ENCODE assay signal across 22 cellular contexts in the genomic region with DNA sequence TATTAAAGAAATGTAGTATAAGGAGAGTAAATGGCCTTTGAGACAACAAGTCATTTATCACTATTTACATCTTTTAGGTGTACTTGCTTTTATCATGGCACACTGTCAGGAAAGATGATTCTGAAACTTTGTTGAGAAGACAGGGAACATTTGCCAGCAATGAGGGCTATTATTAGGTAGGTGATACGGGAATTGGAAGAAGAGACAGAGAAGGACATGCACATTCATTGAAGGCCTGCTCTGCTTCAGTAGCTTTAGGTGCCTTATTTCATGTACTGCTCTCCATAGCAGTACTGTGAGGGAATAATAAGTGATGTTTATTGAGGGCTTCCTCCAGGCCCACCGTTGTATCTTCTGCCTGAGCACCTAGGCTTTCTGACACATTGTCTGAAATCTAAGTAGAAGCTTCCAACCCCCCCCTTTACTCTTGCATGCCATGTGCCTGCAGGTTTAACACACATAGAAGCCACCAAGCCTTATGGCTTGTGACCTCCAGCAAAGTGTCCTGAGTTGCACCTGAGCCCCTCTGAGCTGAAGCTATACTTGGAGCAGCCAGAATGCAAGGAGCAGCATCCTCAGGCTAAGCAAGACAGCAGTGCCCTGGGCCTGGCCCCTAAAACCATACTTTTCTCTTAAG.
DNase-seq lines count a peak whose midpoint lies in the region; ATAC-seq, FAIRE-seq and TF ChIP-seq lines count a peak whose summit lies in the region.
"Had no signal": no experiment of that assay in that cellular context is flagged by ENCODE, and none has a peak within 500 bp of the region (broad histone marks: within the 10 kb centered on the region; RNA-seq: fewer than 3 reads in every experiment).

No MANE protein-coding gene starts in this region.

- H3K36me3 ChIP-seq in H1 (ENCODE audit: control insufficient read depth in 2 of 4, insufficient read depth in 4 of 4, low read length in 3 of 4) (peaks cover 0 to 2% (median 0%) of the 10 kb centered on the region in 4 experiments; a peak in 1 of 8 replicates), left ventricle myocardium inferior (no peaks in the 10 kb centered on the region), gastrocnemius medialis (no peaks in the 10 kb centered on the region), mammary epithelial cell (ENCODE audit: insufficient read depth, low read length) (no peaks in the 10 kb centered on the region)

- H2BK20ac ChIP-seq in H1 (ENCODE audit: low read length), result no peak overlapping the region

- no peak for TF ChIP-seq CTCF in H1 (IDR thresholded peaks at IDR 0.05; ENCODE audit: control extremely low read depth in 1 of 3, insufficient read depth in 1 of 3, low read depth in 1 of 3, low read length in 3 of 3)
- no peak for TF ChIP-seq CTCF in left ventricle myocardium inferior (IDR thresholded peaks at IDR 0.05; ENCODE audit: borderline replicate concordance)
- no peak for TF ChIP-seq CTCF in gastrocnemius medialis (IDR thresholded peaks at IDR 0.05 in 4 of 5, conservative IDR thresholded peaks at IDR 0.05 in 1 of 5)
- TF ChIP-seq CTCF in mammary epithelial cell (conservative IDR thresholded peaks at IDR 0.05 in 1 of 2, IDR thresholded peaks at IDR 0.05 in 1 of 2; ENCODE audit: extremely low read depth in 1 of 2, insufficient read depth in 1 of 2, low read depth in 1 of 2, low read length in 2 of 2), result no peak

- H3K4me1 ChIP-seq in H1 (replicated peaks in 1 of 4; ENCODE audit: control insufficient read depth in 3 of 4, insufficient read depth in 4 of 4, low read length in 3 of 4) (no peaks in the 10 kb centered on the region), left ventricle myocardium inferior (peaks cover 12% of the 10 kb centered on the region), gastrocnemius medialis (peaks cover 0 to 13% of the 10 kb centered on the region in 2 donors), mammary epithelial cell (ENCODE audit: insufficient read depth, low read length) (no peaks in the 10 kb centered on the region)
- H3K4me1 ChIP-seq: A549 had no signal

- H2AFZ ChIP-seq in H1 (ENCODE audit: low read length) (no peak overlapping the region), mammary epithelial cell (ENCODE audit: low read depth, low read length) (no peak overlapping the region)
- H2AFZ ChIP-seq: GM23338 had no signal

- no peak overlapping the region for H3K27ac ChIP-seq in H1 (ENCODE audit: low read depth, low read length)
- H3K27ac ChIP-seq in left ventricle myocardium inferior (replicated peaks), result peak overlapping the region; percentile 35
- H3K27ac ChIP-seq in gastrocnemius medialis, result peak overlapping the region in 2 of 4 donors; percentile 47 to 56
- H3K27ac ChIP-seq in mammary epithelial cell (ENCODE audit: insufficient read depth, low read depth, low read length), result no peak overlapping the region
- H3K27ac ChIP-seq: 22Rv1, A549, C4-2B had no signal

- no peak overlapping the region for H3K4me3 Mint-ChIP-seq in activated CD4-positive, alpha-beta T cell treated with anti-CD3 and anti-CD28 coated beads, Interleukin-2, amount 10 ng/mL, durations not matched to agents 24 days and 14 days
- H3K4me3 Mint-ChIP-seq in activated CD8-positive, alpha-beta memory T cell treated with anti-CD3 and anti-CD28 coated beads, Interleukin-2, amount 10 ng/mL, durations not matched to agents 7 days and 5 days, result no peak overlapping the region
- H3K4me3 Mint-ChIP-seq: CD4-positive, alpha-beta T cell; GM23338; HFFc6 had no signal

- H3K23me2 ChIP-seq in H1 (ENCODE audit: low read depth, low read length), result no peaks in the 10 kb centered on the region

- no peak overlapping the region for H3K23ac ChIP-seq in H1 (ENCODE audit: insufficient read length)

- H3K27me3 ChIP-seq in H1 (replicated peaks in 1 of 4; ENCODE audit: control insufficient read depth in 3 of 4, extremely low read depth in 1 of 4, insufficient read depth in 3 of 4, low read length in 3 of 4) (no peaks in the 10 kb centered on the region), left ventricle myocardium inferior (ENCODE audit: low read depth) (no peaks in the 10 kb centered on the region), gastrocnemius medialis (no peaks in the 10 kb centered on the region), mammary epithelial cell (ENCODE audit: insufficient read depth, low read length) (peaks cover 1% of the 10 kb centered on the region)

- CTCF ChIA-PET in H1 (lab: Charles Lee; ENCODE audit: partially characterized antibody) (interaction anchor here (1.5 kb wide), 1 partner anchor 9 kb away, joined by 3 read pairs; no protein-coding TSS in a partner anchor), mammary epithelial cell (lab: Charles Lee; ENCODE audit: low non-redundant PET) (no interaction called here)
- CTCF ChIA-PET in activated CD8-positive, alpha-beta memory T cell treated with anti-CD3 and anti-CD28 coated beads, Interleukin-2, amount 10 ng/mL, durations not matched to agents 7 days and 5 days (lab: Charles Lee), result no interaction called here

- H3K14ac ChIP-seq in H1 (ENCODE audit: insufficient read length), result no peak overlapping the region

- H2BK5ac ChIP-seq in H1 (ENCODE audit: low read depth, low read length), result no peak overlapping the region; the same call in 1 of the 2 replicates

- TF ChIP-seq EP300 in H1 (IDR thresholded peaks at IDR 0.05; ENCODE audit: borderline replicate concordance in 1 of 2, low read depth in 2 of 2, low read length in 2 of 2), result no peak

- in situ Hi-C loops in gastrocnemius medialis (cut with MboI; ENCODE audit: low sequenced_read_pairs in 4 of 4) (no loop called here), mammary epithelial cell (cut with MboI; ENCODE audit: low sequenced_read_pairs in 2 of 2) (no loop called here)

- no peak overlapping the region for H2BK120ac ChIP-seq in H1 (replicated peaks; ENCODE audit: low read depth, low read length)

- H4K5ac ChIP-seq in H1 (ENCODE audit: insufficient read length, low read depth, low read length), result no peak overlapping the region

- peak; percentile 37 for DNase-seq in activated CD4-positive, alpha-beta T cell treated with anti-CD3 and anti-CD28 coated beads, Interleukin-2, amount 10 ng/mL, durations not matched to agents 24 days and 14 days
- no peak for DNase-seq in activated CD4-positive, alpha-beta T cell treated with anti-CD3 and anti-CD28 coated beads for 4 hours
- DNase-seq in H1 (ENCODE audit: low read depth in 1 of 2, low spot score in 2 of 2), result no peak
- DNase-seq in left ventricle myocardium inferior, result no peak
- DNase-seq in gastrocnemius medialis, result no peak
- DNase-seq in mammary epithelial cell, result no peak
- no peak for DNase-seq in stimulated activated naive CD4-positive, alpha-beta T cell (lab: John Stamatoyannopoulos, UW)
- no peak for DNase-seq in activated CD8-positive, alpha-beta memory T cell treated with anti-CD3 and anti-CD28 coated beads, Interleukin-2, amount 10 ng/mL, durations not matched to agents 7 days and 5 days
- DNase-seq: AML-193; CD4-positive, alpha-beta T cell; DMS153; DMS79; GDM1; H7; HFFc6 had no signal

- POLR2A ChIA-PET in H1 (lab: Charles Lee; ENCODE audit: partially characterized antibody), result no interaction called here

- no peak for TF ChIP-seq RAD21 in H1 (IDR thresholded peaks at IDR 0.05 in 1 of 2, conservative IDR thresholded peaks at IDR 0.05 in 1 of 2; ENCODE audit: low read depth in 2 of 2, low read length in 2 of 2)

- H3K9ac ChIP-seq in H1 (replicated peaks in 1 of 4; ENCODE audit: extremely low read depth in 1 of 4, low read depth in 3 of 4, low read length in 3 of 4) (no peak overlapping the region), mammary epithelial cell (ENCODE audit: insufficient read depth, low read length) (no peak overlapping the region)

- no peak overlapping the region for H3K18ac ChIP-seq in H1 (ENCODE audit: extremely low read depth, low read length)

- H3K9me3 Mint-ChIP-seq in activated CD4-positive, alpha-beta T cell treated with anti-CD3 and anti-CD28 coated beads, Interleukin-2, amount 10 ng/mL, durations not matched to agents 24 days and 14 days, result no peaks in the 10 kb centered on the region
- H3K9me3 Mint-ChIP-seq in activated CD8-positive, alpha-beta memory T cell treated with anti-CD3 and anti-CD28 coated beads, Interleukin-2, amount 10 ng/mL, durations not matched to agents 7 days and 5 days (ENCODE audit: low read depth), result no peaks in the 10 kb centered on the region
- H3K9me3 Mint-ChIP-seq: HFFc6 had no signal

- H4K20me1 ChIP-seq in H1 (replicated peaks in 1 of 2; ENCODE audit: control insufficient read depth in 1 of 2, insufficient read depth in 2 of 2, low read length in 2 of 2), result no peaks in the 10 kb centered on the region
- H4K20me1 ChIP-seq in mammary epithelial cell (ENCODE audit: insufficient read depth, low read length), result no peaks in the 10 kb centered on the region

- WGBS in H1 (ENCODE audit: extremely low coverage in 1 of 2, insufficient coverage in 1 of 2, insufficient read length in 1 of 2, insufficient replicate concordance in 2 of 2, low coverage in 1 of 2, low lambda C conversion rate in 2 of 2, missing lambda C conversion rate in 1 of 2), 2 experiments, result 91% methylated on average over 2 of the region's 2 CpGs; no CpG with 5 or more reads in 1 of the 2 experiments
- WGBS in mammary epithelial cell (ENCODE audit: low coverage, missing lambda C conversion rate), result 81% methylated on average over 2 of the region's 2 CpGs

- H3K79me1 ChIP-seq in H1 (ENCODE audit: low read depth, low read length), result no peaks in the 10 kb centered on the region

- H3K9me3 ChIP-seq in H1 (ENCODE audit: insufficient read depth in 2 of 2, low read depth in 1 of 2, low read length in 1 of 2) (peaks cover 8 to 9% of the 10 kb centered on the region in 2 experiments), left ventricle myocardium inferior (replicated peaks) (peaks cover 27% of the 10 kb centered on the region), gastrocnemius medialis (no peaks in the 10 kb centered on the region), mammary epithelial cell (replicated peaks; ENCODE audit: insufficient read depth, low read length) (no peaks in the 10 kb centered on the region)
- H3K9me3 ChIP-seq: A549 had no signal

- H2BK15ac ChIP-seq in H1 (ENCODE audit: low read length), result peak overlapping the region; percentile 18; the same call in 1 of the 2 replicates

- FAIRE-seq in H1 (lab: Jason Lieb, UNC), result no peak
- FAIRE-seq: A549, GM12892, HTR-8/SVneo had no signal

- TF ChIP-seq POLR2A in H1 (IDR thresholded peaks at IDR 0.05; ENCODE audit: control extremely low read depth in 1 of 2, low read depth in 2 of 2, low read length in 2 of 2), result no peak
- TF ChIP-seq POLR2A in gastrocnemius medialis (IDR thresholded peaks at IDR 0.05), result no peak

- H3K4ac ChIP-seq in H1 (replicated peaks; ENCODE audit: insufficient read length, low read depth, low read length), result no peak overlapping the region

- H3K27ac Mint-ChIP-seq in activated CD4-positive, alpha-beta T cell treated with anti-CD3 and anti-CD28 coated beads, Interleukin-2, amount 10 ng/mL, durations not matched to agents 24 days and 14 days, result no peak overlapping the region
- no peak overlapping the region for H3K27ac Mint-ChIP-seq in activated CD8-positive, alpha-beta memory T cell treated with anti-CD3 and anti-CD28 coated beads, Interleukin-2, amount 10 ng/mL, durations not matched to agents 7 days and 5 days
- H3K27ac Mint-ChIP-seq: CD4-positive, alpha-beta T cell; GM23338; HFFc6 had no signal

- no peak overlapping the region for H4K8ac ChIP-seq in H1 (ENCODE audit: extremely low read depth, insufficient read depth, low read length)

- ATAC-seq in gastrocnemius medialis, result peak; percentile 49 to 70
- ATAC-seq in activated CD8-positive, alpha-beta memory T cell treated with anti-CD3 and anti-CD28 coated beads, Interleukin-2, amount 10 ng/mL, durations not matched to agents 7 days and 5 days, result no peak
- ATAC-seq: A549, GM23338, HCT116 had no signal

- no TSS peak for BruUV-seq in mammary epithelial cell (replicated peaks; lab: Mats Ljungman, UMichigan)

- no peaks in the 10 kb centered on the region for H3K4me1 Mint-ChIP-seq in activated CD4-positive, alpha-beta T cell treated with anti-CD3 and anti-CD28 coated beads, Interleukin-2, amount 10 ng/mL, durations not matched to agents 24 days and 14 days
- H3K4me1 Mint-ChIP-seq in activated CD8-positive, alpha-beta memory T cell treated with anti-CD3 and anti-CD28 coated beads, Interleukin-2, amount 10 ng/mL, durations not matched to agents 7 days and 5 days, result no peaks in the 10 kb centered on the region
- H3K4me1 Mint-ChIP-seq: GM23338 had no signal

- dilution Hi-C loops in mammary epithelial cell (cut with HindIII; ENCODE audit: low sequenced_read_pairs), result no loop called here

- no peaks in the 10 kb centered on the region for H3K36me3 Mint-ChIP-seq in activated CD4-positive, alpha-beta T cell treated with anti-CD3 and anti-CD28 coated beads, Interleukin-2, amount 10 ng/mL, durations not matched to agents 24 days and 14 days (ENCODE audit: low read depth)
- H3K36me3 Mint-ChIP-seq in activated CD8-positive, alpha-beta memory T cell treated with anti-CD3 and anti-CD28 coated beads, Interleukin-2, amount 10 ng/mL, durations not matched to agents 7 days and 5 days, result peaks cover 1% of the 10 kb centered on the region

- no peak overlapping the region for H3K56ac ChIP-seq in H1 (replicated peaks; ENCODE audit: insufficient read length, low read depth, low read length)

- H3K4me3 ChIP-seq in H1 (ENCODE audit: extremely low read depth in 1 of 4, insufficient read depth in 2 of 4, low read depth in 3 of 4, low read length in 4 of 4) (no peak overlapping the region), left ventricle myocardium inferior (no peak overlapping the region), gastrocnemius medialis (no peak overlapping the region), mammary epithelial cell (replicated peaks in 1 of 3; ENCODE audit: insufficient read depth in 1 of 3, low read depth in 2 of 3, low read length in 3 of 3) (no peak overlapping the region)
- H3K4me3 ChIP-seq: A549, GM23338 had no signal

- H3K27me3 Mint-ChIP-seq in activated CD4-positive, alpha-beta T cell treated with anti-CD3 and anti-CD28 coated beads, Interleukin-2, amount 10 ng/mL, durations not matched to agents 24 days and 14 days, result no peaks in the 10 kb centered on the region
- H3K27me3 Mint-ChIP-seq in activated CD8-positive, alpha-beta memory T cell treated with anti-CD3 and anti-CD28 coated beads, Interleukin-2, amount 10 ng/mL, durations not matched to agents 7 days and 5 days, result no peaks in the 10 kb centered on the region
- H3K27me3 Mint-ChIP-seq: CD4-positive, alpha-beta T cell had no signal

- H2AK5ac ChIP-seq in H1 (ENCODE audit: low read depth, low read length), result no peak overlapping the region

- no peak overlapping the region; the same call in 1 of the 2 replicates for H2BK12ac ChIP-seq in H1 (ENCODE audit: low read depth, low read length)

- intact Hi-C loops in activated CD4-positive, alpha-beta T cell treated with anti-CD3 and anti-CD28 coated beads, Interleukin-2, amount 10 ng/mL, durations not matched to agents 24 days and 14 days (cut with micrococcal nuclease), result no loop called here
- intact Hi-C loops in left ventricle myocardium inferior (cut with micrococcal nuclease) (no loop called here), gastrocnemius medialis (cut with DNase I; ENCODE audit: low total_unique reads) (no loop called here), mammary epithelial cell (cut with micrococcal nuclease) (no loop called here)

- H3K4me2 ChIP-seq in H1 (ENCODE audit: insufficient read depth in 1 of 2, low read depth in 2 of 2, low read length in 2 of 2), result no peak overlapping the region
- H3K4me2 ChIP-seq in mammary epithelial cell (ENCODE audit: insufficient read depth, low read depth, low read length), result no peak overlapping the region
- H3K4me2 ChIP-seq: A549, GM23338 had no signal

- H3K79me2 ChIP-seq in H1 (ENCODE audit: control insufficient read depth in 1 of 2, insufficient read depth in 2 of 2, low read length in 2 of 2) (no peaks in the 10 kb centered on the region), mammary epithelial cell (ENCODE audit: insufficient read depth, low read length) (no peaks in the 10 kb centered on the region)

- H4K91ac ChIP-seq in H1 (replicated peaks; ENCODE audit: insufficient read length, low read length), result no peak overlapping the region
